In genomic region chr17:13562271-13562800, GRCh38 we compare ENCODE assay signal across 11 cellular contexts. TPM values are rescaled to one million over a fixed set of nuclear protein-coding genes. Genes with fewer than 3 reads are reported as not detected.
DNase-seq lines count a peak whose midpoint lies in the region; ATAC-seq and TF ChIP-seq lines count a peak whose summit lies in the region.
"Had no signal": no experiment of that assay in that cellular context is flagged by ENCODE, and none has a peak within 500 bp of the region (broad histone marks: within the 10 kb centered on the region; RNA-seq: fewer than 3 reads in every experiment).

No MANE protein-coding gene starts in this region.

- no peaks in the 10 kb centered on the region for H3K27me3 ChIP-seq in heart right ventricle
- no peaks in the 10 kb centered on the region for H3K27me3 ChIP-seq in upper lobe of right lung
- no peaks in the 10 kb centered on the region for H3K27me3 ChIP-seq in H7 (ENCODE audit: control insufficient read depth, insufficient read depth, low read length)

- no peak overlapping the region for H3K27ac ChIP-seq in heart right ventricle
- H3K27ac ChIP-seq in upper lobe of right lung = no peak overlapping the region

- DNase-seq in heart right ventricle (no peak), left ventricle myocardium superior (no peak), hepatic stellate cell (ENCODE audit: low spot score) (peak; percentile 90), upper lobe of right lung (no peak), OCI-M2 (lab: John Stamatoyannopoulos, UW; ENCODE audit: unreplicated experiment) (no peak), H7 (no peak)
- DNase-seq: activated CD4-positive, alpha-beta T cell treated with anti-CD3 and anti-CD28 coated beads for 1 hour; activated naive CD4-positive, alpha-beta T cell treated with anti-CD3 and anti-CD28 coated beads for 36 hours; small intestine had no signal

- intact Hi-C loops in heart right ventricle (cut with DNase I) (loop anchor here in 1 of 10 donors (10.0 kb wide), 1 partner anchor 228 kb away; no protein-coding TSS in a partner anchor), left ventricle myocardium superior (cut with micrococcal nuclease) (no loop called here), upper lobe of right lung (cut with DNase I) (no loop called here)

- H3K4me1 ChIP-seq in heart right ventricle (no peaks in the 10 kb centered on the region), upper lobe of right lung (no peaks in the 10 kb centered on the region)

- no peak for TF ChIP-seq CTCF in heart right ventricle (IDR thresholded peaks at IDR 0.05)
- TF ChIP-seq CTCF in WI38 (IDR thresholded peaks at IDR 0.05; ENCODE audit: low read depth, low read length) = no peak
- no peak for TF ChIP-seq CTCF in upper lobe of right lung (IDR thresholded peaks at IDR 0.05)

- ATAC-seq in heart right ventricle = peak in 5 of 8 donors; percentile 42 to 88 (median 75)
- no peak for ATAC-seq in left ventricle myocardium superior
- ATAC-seq in upper lobe of right lung = peak; percentile 49
- no peak for ATAC-seq in GM18519 (IDR thresholded peaks at IDR 0.05; ENCODE audit: low FRiP score, unreplicated experiment)

- no peak overlapping the region for H3K4me3 ChIP-seq in heart right ventricle
- H3K4me3 ChIP-seq in WI38 (ENCODE audit: low read depth, low read length) = peak overlapping the region; percentile 46
- H3K4me3 ChIP-seq in upper lobe of right lung = no peak overlapping the region
- H3K4me3 ChIP-seq in H7 (ENCODE audit: insufficient read depth, low read depth, low read length) = no peak overlapping the region

- WGBS in heart right ventricle, 2 donors = 67 to 70% methylated on average over 13 of the region's 13 CpGs

- H3K36me3 ChIP-seq in heart right ventricle (no peaks in the 10 kb centered on the region), upper lobe of right lung (no peaks in the 10 kb centered on the region), H7 (replicated peaks; ENCODE audit: control insufficient read depth, insufficient read depth, low read length) (no peaks in the 10 kb centered on the region)

- H3K9me3 ChIP-seq in heart right ventricle = peaks cover 0 to 10% (median 3%) of the 10 kb centered on the region in 11 donors
- H3K9me3 ChIP-seq in upper lobe of right lung = no peaks in the 10 kb centered on the region

RNA-seq across cellular contexts. Expression of gene HS3ST3A1, which starts 39.4 kb away (rescaled TPM):
- 1 to 10 TPM in 6 of 10 donors, under 1 TPM in 4; 0.12 to 4.1 (median 1.8) TPM for total RNA-seq in heart right ventricle
- 1 to 10 TPM in 1 of 2 donors, not detected in 1; 1.0 TPM for polyA plus RNA-seq in heart right ventricle
- 0.57 TPM for total RNA-seq in left ventricle myocardium superior
- total RNA-seq in upper lobe of right lung = 0.93 TPM
- total RNA-seq in H7 (2014; rRNA removed; shearing (Covaris generic)) = 10.4 and 11.5 TPM in 2 replicates

Comparison
In these comparisons a context has a peak if more than half of its experiments do, and no peak if none do; other contexts are left out.
1. ATAC-seq: peak in heart right ventricle (5 of 8) and upper lobe of right lung (single experiment); none in left ventricle myocardium superior (single experiment) and GM18519 (single experiment).